16 cellular contexts compared by ENCODE assay signal in genomic region chr11:129930743-129931142, GRCh38.
"Had no signal": no experiment of that assay in that cellular context is flagged by ENCODE, and none has a peak within 500 bp of the region (broad histone marks: within the 10 kb centered on the region; RNA-seq: fewer than 3 reads in every experiment).

No MANE protein-coding gene starts in this region.

- H3K4me3 ChIP-seq: cardiac muscle cell, coronary artery, mucosa of descending colon, ovary, testis had no signal

- H3K9me3 ChIP-seq: mucosa of descending colon, ovary, testis had no signal

- H3K4me1 ChIP-seq: testis had no signal

- DNase-seq: activated CD4-positive, alpha-beta T cell treated with anti-CD3 and anti-CD28 coated beads for 36 hours; activated CD8-positive, alpha-beta memory T cell treated with anti-CD3 and anti-CD28 coated beads, Interleukin-2, amount 50 U/mL, for 4 hours; activated CD8-positive, alpha-beta T cell treated with anti-CD3 and anti-CD28 coated beads for 36 hours; activated naive CD4-positive, alpha-beta T cell; activated naive CD8-positive, alpha-beta T cell treated with anti-CD3 and anti-CD28 coated beads, Interleukin-2, amount 50 U/mL, for 24 hours; effector CD4-positive, alpha-beta T cell; left colon; mucosa of descending colon; ovary; stimulated activated CD4-positive, alpha-beta T cell treated with anti-CD3 and anti-CD28 coated beads, Interleukin-2, amount 100 ng/mL, for 48 hours; stimulated activated CD8-positive, alpha-beta memory T cell treated with anti-CD3 and anti-CD28 coated beads, Interleukin-4, amount 100 ng/mL, for 48 hours; testis had no signal

- H3K27me3 ChIP-seq: cardiac muscle cell, foreskin keratinocyte, ovary, testis had no signal

- H3K36me3 ChIP-seq: ovary had no signal

- H3K27ac ChIP-seq: cardiac muscle cell, coronary artery, foreskin keratinocyte, ovary, testis, VCaP had no signal
